1 cellular context compared by ENCODE assay signal in the genomic region with DNA sequence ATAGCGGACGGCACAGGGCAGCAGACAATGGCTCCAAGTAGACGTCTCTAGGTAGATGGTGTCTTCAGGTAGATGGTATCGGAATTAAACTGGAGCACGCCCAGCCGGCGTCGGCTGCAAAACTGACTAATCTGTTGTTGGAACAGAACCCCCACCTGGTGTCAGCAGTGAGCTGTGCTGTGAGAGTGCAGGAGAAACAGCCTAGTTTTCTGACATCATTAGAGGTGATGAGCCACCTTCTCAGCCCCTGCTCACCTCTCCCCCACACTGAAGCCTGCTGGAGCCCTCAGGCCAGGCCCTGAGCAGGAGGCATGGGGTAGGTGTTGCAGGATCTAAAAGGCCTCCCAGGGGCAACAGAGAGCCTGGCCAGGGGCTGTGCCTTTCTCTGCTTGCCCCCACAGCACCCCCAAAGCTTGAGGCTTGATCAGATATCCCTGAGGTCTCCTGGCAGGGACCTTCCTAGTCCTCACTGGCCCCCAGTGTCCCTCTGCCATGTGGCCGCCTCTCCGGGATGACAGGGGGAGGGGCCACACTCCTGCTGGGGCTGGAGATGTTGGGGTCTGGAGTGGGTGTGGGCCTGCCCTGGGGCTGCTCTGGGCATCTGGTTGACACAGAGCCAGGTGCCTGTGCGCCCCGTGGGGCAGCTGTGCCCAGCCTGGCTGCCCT.
TF ChIP-seq lines count a peak whose summit lies in the region.

No MANE protein-coding gene starts in this region.

TF ChIP-seq in HepG2, 621 proteins besides CTCF, POLR2A, EP300 and RAD21 (continued from another document and continues in another):
- TF ChIP-seq, protein P1, sequence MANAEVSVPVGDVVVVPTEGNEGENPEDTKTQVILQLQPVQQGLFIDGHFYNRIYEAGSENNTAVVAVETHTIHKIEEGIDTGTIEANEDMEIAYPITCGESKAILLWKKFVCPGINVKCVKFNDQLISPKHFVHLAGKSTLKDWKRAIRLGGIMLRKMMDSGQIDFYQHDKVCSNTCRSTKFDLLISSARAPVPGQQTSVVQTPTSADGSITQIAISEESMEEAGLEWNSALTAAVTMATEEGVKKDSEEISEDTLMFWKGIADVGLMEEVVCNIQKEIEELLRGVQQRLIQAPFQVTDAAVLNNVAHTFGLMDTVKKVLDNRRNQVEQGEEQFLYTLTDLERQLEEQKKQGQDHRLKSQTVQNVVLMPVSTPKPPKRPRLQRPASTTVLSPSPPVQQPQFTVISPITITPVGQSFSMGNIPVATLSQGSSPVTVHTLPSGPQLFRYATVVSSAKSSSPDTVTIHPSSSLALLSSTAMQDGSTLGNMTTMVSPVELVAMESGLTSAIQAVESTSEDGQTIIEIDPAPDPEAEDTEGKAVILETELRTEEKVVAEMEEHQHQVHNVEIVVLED (CRISPR knock-in tag; IDR thresholded peaks at IDR 0.05; ENCODE audit: borderline replicate concordance) = no peak; the same call in 1 of the 2 replicates
- TF ChIP-seq, protein P2, sequence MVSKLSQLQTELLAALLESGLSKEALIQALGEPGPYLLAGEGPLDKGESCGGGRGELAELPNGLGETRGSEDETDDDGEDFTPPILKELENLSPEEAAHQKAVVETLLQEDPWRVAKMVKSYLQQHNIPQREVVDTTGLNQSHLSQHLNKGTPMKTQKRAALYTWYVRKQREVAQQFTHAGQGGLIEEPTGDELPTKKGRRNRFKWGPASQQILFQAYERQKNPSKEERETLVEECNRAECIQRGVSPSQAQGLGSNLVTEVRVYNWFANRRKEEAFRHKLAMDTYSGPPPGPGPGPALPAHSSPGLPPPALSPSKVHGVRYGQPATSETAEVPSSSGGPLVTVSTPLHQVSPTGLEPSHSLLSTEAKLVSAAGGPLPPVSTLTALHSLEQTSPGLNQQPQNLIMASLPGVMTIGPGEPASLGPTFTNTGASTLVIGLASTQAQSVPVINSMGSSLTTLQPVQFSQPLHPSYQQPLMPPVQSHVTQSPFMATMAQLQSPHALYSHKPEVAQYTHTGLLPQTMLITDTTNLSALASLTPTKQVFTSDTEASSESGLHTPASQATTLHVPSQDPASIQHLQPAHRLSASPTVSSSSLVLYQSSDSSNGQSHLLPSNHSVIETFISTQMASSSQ (IDR thresholded peaks at IDR 0.05; ENCODE audit: low read depth) = no peak
- TF ChIP-seq, protein P2 (CRISPR knock-in tag; IDR thresholded peaks at IDR 0.05; ENCODE audit: borderline replicate concordance) = 0 out of 2 replicates have a peak, but pooled peaks have one; percentile 17
- no peak for TF ChIP-seq ZNF20 (CRISPR knock-in tag; IDR thresholded peaks at IDR 0.05)
- TF ChIP-seq, protein P3, sequence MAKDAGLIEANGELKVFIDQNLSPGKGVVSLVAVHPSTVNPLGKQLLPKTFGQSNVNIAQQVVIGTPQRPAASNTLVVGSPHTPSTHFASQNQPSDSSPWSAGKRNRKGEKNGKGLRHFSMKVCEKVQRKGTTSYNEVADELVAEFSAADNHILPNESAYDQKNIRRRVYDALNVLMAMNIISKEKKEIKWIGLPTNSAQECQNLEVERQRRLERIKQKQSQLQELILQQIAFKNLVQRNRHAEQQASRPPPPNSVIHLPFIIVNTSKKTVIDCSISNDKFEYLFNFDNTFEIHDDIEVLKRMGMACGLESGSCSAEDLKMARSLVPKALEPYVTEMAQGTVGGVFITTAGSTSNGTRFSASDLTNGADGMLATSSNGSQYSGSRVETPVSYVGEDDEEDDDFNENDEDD (CRISPR knock-in tag; IDR thresholded peaks at IDR 0.05; ENCODE audit: borderline replicate concordance) = no peak
- no peak for TF ChIP-seq TEAD2 (CRISPR knock-in tag; IDR thresholded peaks at IDR 0.05)
- no peak for TF ChIP-seq PTBP1 (IDR thresholded peaks at IDR 0.05; ENCODE audit: low read depth, low read length, poor library complexity, severe bottlenecking)
- no peak for TF ChIP-seq POGZ (CRISPR knock-in tag; IDR thresholded peaks at IDR 0.05)
- TF ChIP-seq CREB1 (IDR thresholded peaks at IDR 0.05) = peak; percentile 13; the same call in 1 of the 2 replicates
- TF ChIP-seq CREB1 (CRISPR knock-in tag; IDR thresholded peaks at IDR 0.05) = no peak
- peak; percentile 54; the same call in 1 of the 2 replicates for TF ChIP-seq FOSL2 (CRISPR knock-in tag; IDR thresholded peaks at IDR 0.05)
- TF ChIP-seq, protein P4, sequence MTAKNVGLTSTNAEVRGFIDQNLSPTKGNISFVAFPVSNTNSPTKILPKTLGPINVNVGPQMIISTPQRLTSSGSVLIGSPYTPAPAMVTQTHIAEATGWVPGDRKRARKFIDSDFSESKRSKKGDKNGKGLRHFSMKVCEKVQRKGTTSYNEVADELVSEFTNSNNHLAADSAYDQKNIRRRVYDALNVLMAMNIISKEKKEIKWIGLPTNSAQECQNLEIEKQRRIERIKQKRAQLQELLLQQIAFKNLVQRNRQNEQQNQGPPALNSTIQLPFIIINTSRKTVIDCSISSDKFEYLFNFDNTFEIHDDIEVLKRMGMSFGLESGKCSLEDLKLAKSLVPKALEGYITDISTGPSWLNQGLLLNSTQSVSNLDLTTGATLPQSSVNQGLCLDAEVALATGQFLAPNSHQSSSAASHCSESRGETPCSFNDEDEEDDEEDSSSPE (CRISPR knock-in tag; IDR thresholded peaks at IDR 0.05) = no peak
- TF ChIP-seq, protein P5, sequence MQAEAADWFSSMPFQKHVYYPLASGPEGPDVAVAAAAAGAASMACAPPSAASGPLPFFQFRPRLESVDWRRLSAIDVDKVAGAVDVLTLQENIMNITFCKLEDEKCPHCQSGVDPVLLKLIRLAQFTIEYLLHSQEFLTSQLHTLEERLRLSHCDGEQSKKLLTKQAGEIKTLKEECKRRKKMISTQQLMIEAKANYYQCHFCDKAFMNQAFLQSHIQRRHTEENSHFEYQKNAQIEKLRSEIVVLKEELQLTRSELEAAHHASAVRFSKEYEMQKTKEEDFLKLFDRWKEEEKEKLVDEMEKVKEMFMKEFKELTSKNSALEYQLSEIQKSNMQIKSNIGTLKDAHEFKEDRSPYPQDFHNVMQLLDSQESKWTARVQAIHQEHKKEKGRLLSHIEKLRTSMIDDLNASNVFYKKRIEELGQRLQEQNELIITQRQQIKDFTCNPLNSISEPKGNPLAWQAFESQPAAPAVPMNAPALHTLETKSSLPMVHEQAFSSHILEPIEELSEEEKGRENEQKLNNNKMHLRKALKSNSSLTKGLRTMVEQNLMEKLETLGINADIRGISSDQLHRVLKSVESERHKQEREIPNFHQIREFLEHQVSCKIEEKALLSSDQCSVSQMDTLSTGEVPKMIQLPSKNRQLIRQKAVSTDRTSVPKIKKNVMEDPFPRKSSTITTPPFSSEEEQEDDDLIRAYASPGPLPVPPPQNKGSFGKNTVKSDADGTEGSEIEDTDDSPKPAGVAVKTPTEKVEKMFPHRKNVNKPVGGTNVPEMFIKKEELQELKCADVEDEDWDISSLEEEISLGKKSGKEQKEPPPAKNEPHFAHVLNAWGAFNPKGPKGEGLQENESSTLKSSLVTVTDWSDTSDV (CRISPR knock-in tag; IDR thresholded peaks at IDR 0.05) = 0 out of 2 replicates have a peak, but pooled peaks have one; percentile 46
- TF ChIP-seq HOXA7 (CRISPR knock-in tag; IDR thresholded peaks at IDR 0.05) = no peak
- peak; percentile 30; the same call in 1 of the 2 replicates for TF ChIP-seq KDM5B (CRISPR knock-in tag; IDR thresholded peaks at IDR 0.05; ENCODE audit: borderline replicate concordance)
- peak; percentile 60; the same call in 1 of the 2 replicates for TF ChIP-seq SRY (CRISPR knock-in tag; IDR thresholded peaks at IDR 0.05)
- TF ChIP-seq FOXO1 (CRISPR knock-in tag; IDR thresholded peaks at IDR 0.05) = peak; percentile 52; the same call in 1 of the 2 replicates
- TF ChIP-seq, protein P6, sequence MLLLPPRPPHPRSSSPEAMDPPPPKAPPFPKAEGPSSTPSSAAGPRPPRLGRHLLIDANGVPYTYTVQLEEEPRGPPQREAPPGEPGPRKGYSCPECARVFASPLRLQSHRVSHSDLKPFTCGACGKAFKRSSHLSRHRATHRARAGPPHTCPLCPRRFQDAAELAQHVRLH (CRISPR knock-in tag; IDR thresholded peaks at IDR 0.05; ENCODE audit: borderline replicate concordance, low read depth) = peak; percentile 55; the same call in 1 of the 2 replicates
- TF ChIP-seq, protein P7, sequence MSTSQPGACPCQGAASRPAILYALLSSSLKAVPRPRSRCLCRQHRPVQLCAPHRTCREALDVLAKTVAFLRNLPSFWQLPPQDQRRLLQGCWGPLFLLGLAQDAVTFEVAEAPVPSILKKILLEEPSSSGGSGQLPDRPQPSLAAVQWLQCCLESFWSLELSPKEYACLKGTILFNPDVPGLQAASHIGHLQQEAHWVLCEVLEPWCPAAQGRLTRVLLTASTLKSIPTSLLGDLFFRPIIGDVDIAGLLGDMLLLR (CRISPR knock-in tag; IDR thresholded peaks at IDR 0.05) = no peak
- TF ChIP-seq NCOA5 (CRISPR knock-in tag; IDR thresholded peaks at IDR 0.05) = no peak
- TF ChIP-seq, protein P8, sequence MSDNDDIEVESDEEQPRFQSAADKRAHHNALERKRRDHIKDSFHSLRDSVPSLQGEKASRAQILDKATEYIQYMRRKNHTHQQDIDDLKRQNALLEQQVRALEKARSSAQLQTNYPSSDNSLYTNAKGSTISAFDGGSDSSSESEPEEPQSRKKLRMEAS (IDR thresholded peaks at IDR 0.05) = peak; percentile 39; the same call in 1 of the 2 replicates
- 0 out of 2 replicates have a peak, but pooled peaks have one; percentile 50 for TF ChIP-seq CAMTA2 (CRISPR knock-in tag; IDR thresholded peaks at IDR 0.05; ENCODE audit: borderline replicate concordance)
- TF ChIP-seq ZNF335 (CRISPR knock-in tag; IDR thresholded peaks at IDR 0.05) = 0 out of 2 replicates have a peak, but pooled peaks have one; percentile 42
- TF ChIP-seq, protein P9, sequence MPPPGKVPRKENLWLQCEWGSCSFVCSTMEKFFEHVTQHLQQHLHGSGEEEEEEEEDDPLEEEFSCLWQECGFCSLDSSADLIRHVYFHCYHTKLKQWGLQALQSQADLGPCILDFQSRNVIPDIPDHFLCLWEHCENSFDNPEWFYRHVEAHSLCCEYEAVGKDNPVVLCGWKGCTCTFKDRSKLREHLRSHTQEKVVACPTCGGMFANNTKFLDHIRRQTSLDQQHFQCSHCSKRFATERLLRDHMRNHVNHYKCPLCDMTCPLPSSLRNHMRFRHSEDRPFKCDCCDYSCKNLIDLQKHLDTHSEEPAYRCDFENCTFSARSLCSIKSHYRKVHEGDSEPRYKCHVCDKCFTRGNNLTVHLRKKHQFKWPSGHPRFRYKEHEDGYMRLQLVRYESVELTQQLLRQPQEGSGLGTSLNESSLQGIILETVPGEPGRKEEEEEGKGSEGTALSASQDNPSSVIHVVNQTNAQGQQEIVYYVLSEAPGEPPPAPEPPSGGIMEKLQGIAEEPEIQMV (CRISPR knock-in tag; IDR thresholded peaks at IDR 0.05; ENCODE audit: low read depth) = peak; percentile 26; the same call in 1 of the 2 replicates
- peak; percentile 57 for TF ChIP-seq RARA (CRISPR knock-in tag; IDR thresholded peaks at IDR 0.05)
- peak; percentile 25; the same call in 1 of the 2 replicates for TF ChIP-seq ZNF746 (CRISPR knock-in tag; IDR thresholded peaks at IDR 0.05)
- TF ChIP-seq FOXP1 (IDR thresholded peaks at IDR 0.05) = no peak
- no peak for TF ChIP-seq FOXP1 (CRISPR knock-in tag; IDR thresholded peaks at IDR 0.05)
- TF ChIP-seq KDM4B (CRISPR knock-in tag; IDR thresholded peaks at IDR 0.05) = peak; percentile 85
- TF ChIP-seq ZNF3 (CRISPR knock-in tag; IDR thresholded peaks at IDR 0.05) = no peak
